ENCODE assay signal across 9 cellular contexts in genomic region chr10:6052247-6053221, GRCh38. TPM values are rescaled to one million over a fixed set of nuclear protein-coding genes. Genes with fewer than 3 reads are reported as not detected.
DNase-seq lines count a peak whose midpoint lies in the region; ATAC-seq, FAIRE-seq and TF ChIP-seq lines count a peak whose summit lies in the region.
"Had no signal": no experiment of that assay in that cellular context is flagged by ENCODE, and none has a peak within 500 bp of the region (broad histone marks: within the 10 kb centered on the region; RNA-seq: fewer than 3 reads in every experiment).

No MANE protein-coding gene starts in this region.

- DNase-seq in GM19239 (ENCODE audit: insufficient read length, low spot score) (no peak), OCI-LY7 (ENCODE audit: low spot score) (peak; percentile 54), dedifferentiated amniotic fluid mesenchymal stem cell (ENCODE audit: extremely low spot score) (no peak), NCI-H1048 (lab: John Stamatoyannopoulos, UW) (no peak), H9 (no peak)
- DNase-seq in activated naive CD4-positive, alpha-beta T cell (lab: John Stamatoyannopoulos, UW), result peak; percentile 37 to 68 (median 54)
- peak; percentile 74 to 79 for DNase-seq in stimulated activated CD4-positive, alpha-beta T cell treated with anti-CD3 and anti-CD28 coated beads, Interleukin-12 subunit alpha, Interleukin-12 subunit beta, amount 100 ng/mL, for 24 hours (ENCODE audit: low read depth in 2 of 2)

- H3K14ac ChIP-seq in H9 (ENCODE audit: insufficient read depth, low read length), result no peak overlapping the region

- no peak overlapping the region for H2BK5ac ChIP-seq in H9 (ENCODE audit: insufficient read length, low read length)

- no peak overlapping the region for H4K5ac ChIP-seq in H9 (ENCODE audit: insufficient read length, low read depth, low read length)

- H3K4me2 ChIP-seq in OCI-LY7 (ENCODE audit: low read length), result peak overlapping the region; percentile 81
- H3K4me2 ChIP-seq in H9 (ENCODE audit: insufficient read depth, insufficient read length, low read length), result no peak overlapping the region

- peak overlapping the region; percentile 47 for H3K4me3 ChIP-seq in OCI-LY7 (ENCODE audit: low read depth, low read length, poor library complexity, severe bottlenecking)

- no peak overlapping the region for H2BK12ac ChIP-seq in H9 (ENCODE audit: insufficient read length, low read depth, low read length)

- no peak overlapping the region for H2AK5ac ChIP-seq in H9 (ENCODE audit: insufficient read length, low read length)

- no peaks in the 10 kb centered on the region for H3K79me1 ChIP-seq in H9 (ENCODE audit: insufficient read depth, low read depth, low read length, poor library complexity, severe bottlenecking)

- peaks cover 7% of the 10 kb centered on the region for H3K27me3 Mint-ChIP-seq in H9 (ENCODE audit: low read depth)

- H3K9me3 ChIP-seq in OCI-LY7 (ENCODE audit: low read length) (no peaks in the 10 kb centered on the region), H9 (ENCODE audit: control insufficient read depth, low read depth, low read length) (no peaks in the 10 kb centered on the region)

- no TSS peak for BruUV-seq in OCI-LY7 (replicated peaks; lab: Mats Ljungman, UMichigan)

- H3K79me2 ChIP-seq in OCI-LY7 (ENCODE audit: insufficient read depth, low read depth, low read length), result peaks cover 26% of the 10 kb centered on the region; the same call in 1 of the 2 replicates
- no peaks in the 10 kb centered on the region for H3K79me2 ChIP-seq in H9 (ENCODE audit: insufficient read depth, low read length)

- peak; percentile 41; the same call in 1 of the 2 replicates for TF ChIP-seq CTCF in OCI-LY7 (conservative IDR thresholded peaks at IDR 0.05; ENCODE audit: low read length)
- TF ChIP-seq CTCF in H9 (conservative IDR thresholded peaks at IDR 0.05), result no peak

- no peak overlapping the region for H3K4me3 Mint-ChIP-seq in H9

- H3K23ac ChIP-seq in H9 (ENCODE audit: insufficient read length, low read depth, low read length), result no peak overlapping the region

- H3K4ac ChIP-seq in H9 (ENCODE audit: low read depth, low read length), result no peak overlapping the region

- no peaks in the 10 kb centered on the region for H3K27me3 ChIP-seq in H9 (ENCODE audit: insufficient read depth, low read length)

- H3K9me2 ChIP-seq in OCI-LY7 (ENCODE audit: insufficient read depth, low read length), result no peaks in the 10 kb centered on the region

- H2BK120ac ChIP-seq in H9 (ENCODE audit: low read depth, low read length, poor library complexity, severe bottlenecking), result no peak overlapping the region

- peaks cover 9% of the 10 kb centered on the region; the same call in 1 of the 2 replicates for H3K36me3 ChIP-seq in OCI-LY7 (ENCODE audit: insufficient read depth, low read length)

- CTCF ChIA-PET in OCI-LY7 (lab: Charles Lee; ENCODE audit: unreplicated experiment), result interaction anchor here (1.1 to 1.7 kb wide), 4 partner anchors 10 to 35 kb away, joined by 3 to 5 read pairs (median 4); partner anchors contain the start of gene IL2RA

- no peaks in the 10 kb centered on the region for H3K23me2 ChIP-seq in H9 (ENCODE audit: insufficient read length, low read depth, low read length, poor library complexity, severe bottlenecking)

- POLR2A ChIA-PET in OCI-LY7 (lab: Charles Lee), result interaction anchor here (0.9 to 7.2 kb wide), 5 partner anchors 9 to 295 kb away, joined by 4 to 110 read pairs (median 4); partner anchors contain the start of gene IL2RA

- ATAC-seq in GM21576 (IDR thresholded peaks at IDR 0.05; ENCODE audit: unreplicated experiment), result no peak

- no peak overlapping the region for H4K8ac ChIP-seq in H9 (replicated peaks; ENCODE audit: insufficient read length, low read depth, low read length)

- no peak overlapping the region for H3T11ph ChIP-seq in H9 (ENCODE audit: low read length)

- H2AFZ ChIP-seq in OCI-LY7 (ENCODE audit: low read length), result peak overlapping the region; percentile 65; the same call in 1 of the 2 replicates
- H2AFZ ChIP-seq in H9 (ENCODE audit: low read length), result no peak overlapping the region

- H3K9ac ChIP-seq in H9 (ENCODE audit: extremely low read depth, insufficient read length, low read length), result no peak overlapping the region

- H4K20me1 ChIP-seq in OCI-LY7 (ENCODE audit: insufficient read depth, low read length) (no peaks in the 10 kb centered on the region), H9 (ENCODE audit: control insufficient read depth, insufficient read depth, insufficient read length) (no peaks in the 10 kb centered on the region)

- no peak overlapping the region for H3K27ac Mint-ChIP-seq in H9

- H3K36me3 Mint-ChIP-seq in H9 (ENCODE audit: insufficient read depth in 1 of 3, low read depth in 3 of 3), result no peaks in the 10 kb centered on the region

- peak; percentile 95 for FAIRE-seq in GM19239 (lab: Jason Lieb, UNC)

- no peak overlapping the region for H4K91ac ChIP-seq in H9 (ENCODE audit: insufficient read length, low read depth, low read length)

- no peak overlapping the region for H3K56ac ChIP-seq in H9 (ENCODE audit: insufficient read length, low read depth, low read length)

- no CpG with 5 or more reads among the region's 17 CpGs for WGBS in H9 (ENCODE audit: extremely low coverage, insufficient read length, low lambda C conversion rate)

- no peaks in the 10 kb centered on the region; a peak in 1 of 5 replicates for H3K9me3 Mint-ChIP-seq in H9

- H3K4me1 ChIP-seq in OCI-LY7 (ENCODE audit: insufficient read depth, low read length, poor library complexity, severe bottlenecking) (peaks cover 93% of the 10 kb centered on the region), H9 (ENCODE audit: insufficient read depth, low read length) (no peaks in the 10 kb centered on the region)

- peaks cover 8 to 10% of the 10 kb centered on the region in 2 experiments for H3K4me1 Mint-ChIP-seq in H9

- intact Hi-C loops in OCI-LY7 (cut with micrococcal nuclease; ENCODE audit: unreplicated experiment), result loop anchor here (5.0 to 10.0 kb wide), 2 partner anchors 210 to 468 kb away; no protein-coding TSS in a partner anchor

- no peak overlapping the region for H2BK15ac ChIP-seq in H9 (ENCODE audit: low read depth, low read length)

- peak overlapping the region; percentile 94 for H3K27ac ChIP-seq in OCI-LY7 (ENCODE audit: low read depth, low read length, poor library complexity, severe bottlenecking)
- H3K27ac ChIP-seq in H9 (ENCODE audit: insufficient read length, low read depth, low read length), result no peak overlapping the region
- H3K27ac ChIP-seq: epithelial cell of prostate had no signal

- no peak overlapping the region for H3K18ac ChIP-seq in H9 (ENCODE audit: insufficient read length, low read depth, low read length)

- H2BK20ac ChIP-seq in H9 (ENCODE audit: low read depth, low read length, poor library complexity, severe bottlenecking), result no peak overlapping the region

RNA-seq across cellular contexts. Expression of gene IL2RA, which starts 9.6 kb away (rescaled TPM):
- total RNA-seq in OCI-LY7 (2014; rRNA removed; shearing (Covaris generic)), result 24.0 and 24.3 TPM in 2 replicates
- total RNA-seq in OCI-LY7 (2022) (22.3 and 27.5 TPM in 2 replicates), H9 (2021) (not detected in 2 replicates)

RNA-seq across cellular contexts. Expression of gene RBM17, which starts 36.3 kb away (rescaled TPM):
- 103 and 152 TPM in 2 replicates for total RNA-seq in OCI-LY7 (2014; rRNA removed; shearing (Covaris generic))
- total RNA-seq in OCI-LY7 (2022) (248 and 266 TPM in 2 replicates), H9 (2021) (123 and 124 TPM in 2 replicates)

Comparison
In these comparisons a context has a peak if more than half of its experiments do, and no peak if none do; other contexts are left out.
1. DNase-seq: peak in OCI-LY7 (single experiment), activated naive CD4-positive, alpha-beta T cell (4 of 4) and stimulated activated CD4-positive, alpha-beta T cell treated with anti-CD3 and anti-CD28 coated beads, Interleukin-12 subunit alpha, Interleukin-12 subunit beta, amount 100 ng/mL, for 24 hours (2 of 2); none in GM19239 (single experiment), dedifferentiated amniotic fluid mesenchymal stem cell (single experiment), NCI-H1048 (single experiment) and H9 (single experiment).
2. RNA of gene IL2RA, which starts 9.6 kb away (total RNA-seq): 22.3 to 27.5 TPM in OCI-LY7; not detected in H9; every median in the first group is over 10 times any median in the second.